8 cellular contexts compared by ENCODE assay signal in genomic region chr2:26246818-26247217, GRCh38. TPM values are rescaled to one million over a fixed set of nuclear protein-coding genes. Genes with fewer than 3 reads are reported as not detected.
A peak's percentile ranks its signal among the peaks of the same experiment; 100 is the strongest.
DNase-seq lines count a peak whose midpoint lies in the region; ATAC-seq and TF ChIP-seq lines count a peak whose summit lies in the region.

No MANE protein-coding gene starts in this region.

- H3K4me3 Mint-ChIP-seq in CD4-positive, alpha-beta memory T cell = peak overlapping the region; percentile 44 to 91 (median 61)

- no peak overlapping the region for H3K9ac ChIP-seq in MM.1S (ENCODE audit: low read length)

- CTCF ChIA-PET in CD4-positive, alpha-beta memory T cell (lab: Charles Lee; ENCODE audit: partially characterized antibody) = no interaction called here

- H3K4me2 ChIP-seq in MM.1S (ENCODE audit: low read depth, low read length) = peak overlapping the region; percentile 16; the same call in 1 of the 2 replicates

- no peak for TF ChIP-seq EP300 in stomach (IDR thresholded peaks at IDR 0.05)

- 78 to 84% (median 81%) methylated on average over 9 of the region's 9 CpGs for WGBS in stomach, 5 donors

- TF ChIP-seq CTCF in MM.1S (IDR thresholded peaks at IDR 0.05; ENCODE audit: low read length) (no peak), stomach (IDR thresholded peaks at IDR 0.05) (no peak)

- H3K27ac Mint-ChIP-seq in CD4-positive, alpha-beta memory T cell = peak overlapping the region in 4 of 7 donors; percentile 16 to 70 (median 44)

- intact Hi-C loops in CD4-positive, alpha-beta memory T cell (cut with micrococcal nuclease) = no loop called here
- intact Hi-C loops in stomach (cut with DNase I; ENCODE audit: low total_unique reads) = loop anchor here (10.0 kb wide), 1 partner anchor 78 kb away; no protein-coding TSS in a partner anchor

- no peaks in the 10 kb centered on the region for H3K27me3 Mint-ChIP-seq in CD4-positive, alpha-beta memory T cell

- POLR2A ChIA-PET in CD4-positive, alpha-beta memory T cell (lab: Charles Lee; ENCODE audit: partially characterized antibody) = interaction anchor here (1.2 kb wide), 1 partner anchor 100 kb away, joined by 4 read pairs; the partner anchor contains the start of gene ADGRF3

- H3K9me3 Mint-ChIP-seq in CD4-positive, alpha-beta memory T cell = no peaks in the 10 kb centered on the region

- peaks cover 19% of the 10 kb centered on the region for H3F3A ChIP-seq in MM.1S (ENCODE audit: insufficient read depth, low read length)

- no peak for TF ChIP-seq POLR2A in stomach (IDR thresholded peaks at IDR 0.05)

- peaks cover 97% of the 10 kb centered on the region for H3K79me2 ChIP-seq in MM.1S (ENCODE audit: low read length)

- no peak overlapping the region for H2AFZ ChIP-seq in MM.1S (ENCODE audit: low read length)

- ATAC-seq in HG03565 (IDR thresholded peaks at IDR 0.05; ENCODE audit: unreplicated experiment) (no peak), HG03354 (IDR thresholded peaks at IDR 0.05; ENCODE audit: poor library complexity, severe bottlenecking, unreplicated experiment) (no peak)

- H3K27me3 ChIP-seq in CD4-positive, alpha-beta memory T cell (ENCODE audit: insufficient read depth, low read length) = no peaks in the 10 kb centered on the region
- H3K27me3 ChIP-seq in MM.1S (replicated peaks; ENCODE audit: insufficient read depth, low read length) = no peaks in the 10 kb centered on the region
- no peaks in the 10 kb centered on the region for H3K27me3 ChIP-seq in stomach

- H3K4me3 ChIP-seq in CD4-positive, alpha-beta memory T cell (ENCODE audit: low read length in 2 of 2) = no peak overlapping the region
- H3K4me3 ChIP-seq in MM.1S (ENCODE audit: low read length) = no peak overlapping the region
- H3K4me3 ChIP-seq in stomach = no peak overlapping the region

- peaks cover 35 to 73% (median 45%) of the 10 kb centered on the region in 4 donors for H3K4me1 Mint-ChIP-seq in CD4-positive, alpha-beta memory T cell

- no peak overlapping the region for H3K27ac ChIP-seq in CD4-positive, alpha-beta memory T cell (ENCODE audit: low read depth, low read length)
- H3K27ac ChIP-seq in MM.1S (ENCODE audit: low read length) = no peak overlapping the region
- H3K27ac ChIP-seq in stomach = peak overlapping the region in 1 of 5 donors; percentile 96

- H3K4me1 ChIP-seq in CD4-positive, alpha-beta memory T cell (ENCODE audit: insufficient read depth, low read length) = peaks cover 42% of the 10 kb centered on the region
- H3K4me1 ChIP-seq in MM.1S (ENCODE audit: low read length) (peaks cover 14% of the 10 kb centered on the region; the same call in 1 of the 2 replicates), stomach (peaks cover 25 to 73% (median 50%) of the 10 kb centered on the region in 4 donors)

- H4K20me1 ChIP-seq in MM.1S (ENCODE audit: insufficient read depth, low read length) = no peaks in the 10 kb centered on the region

- no peaks in the 10 kb centered on the region for H3K9me3 ChIP-seq in CD4-positive, alpha-beta memory T cell (ENCODE audit: control insufficient read depth in 1 of 2, low read length in 2 of 2)
- H3K9me3 ChIP-seq in MM.1S (replicated peaks; ENCODE audit: insufficient read depth, low read length) (no peaks in the 10 kb centered on the region), stomach (no peaks in the 10 kb centered on the region)

- H3K36me3 ChIP-seq in CD4-positive, alpha-beta memory T cell (ENCODE audit: insufficient read depth, low read length) = no peaks in the 10 kb centered on the region
- H3K36me3 ChIP-seq in MM.1S (replicated peaks; ENCODE audit: insufficient read depth, low read length) (no peaks in the 10 kb centered on the region), stomach (no peaks in the 10 kb centered on the region)

- peaks cover 0 to 17% of the 10 kb centered on the region in 2 donors for H3K36me3 Mint-ChIP-seq in CD4-positive, alpha-beta memory T cell

- peak in 4 of 5 donors; percentile 8 to 38 (median 15) for DNase-seq in CD4-positive, alpha-beta memory T cell
- DNase-seq in MM.1S (no peak), lung microvascular endothelial cell (ENCODE audit: low read depth in 2 of 2) (peak; percentile 6 to 31), dermis blood vessel endothelial cell (no peak), stomach (no peak)
- DNase-seq in activated naive CD4-positive, alpha-beta T cell treated with anti-CD3 and anti-CD28 coated beads, Interleukin-2, amount 50 U/mL, for 16 hours = peak; percentile 19

- H3K9me2 ChIP-seq in MM.1S (replicated peaks; ENCODE audit: insufficient read depth, low read length) = no peaks in the 10 kb centered on the region

RNA-seq across cellular contexts. Expression of gene HADHB, which starts 2.1 kb away (rescaled TPM):
- 10 to 100 TPM; 58.8 to 67.1 TPM for total RNA-seq in CD4-positive, alpha-beta memory T cell
- polyA plus RNA-seq in CD4-positive, alpha-beta memory T cell = 100 to 1,000 TPM in 1 of 2 donors, 10 to 100 TPM in 1; 95.0 to 115 TPM
- total RNA-seq in lung microvascular endothelial cell (97.2 and 107 TPM in 2 replicates), dermis blood vessel endothelial cell (151 TPM in 2 replicates), stomach (100 to 1,000 TPM in 3 of 5 donors, 10 to 100 TPM in 2; 72.9 to 178 (median 123) TPM)
- polyA plus RNA-seq in stomach = 100 to 1,000 TPM in 1 of 3 donors, 10 to 100 TPM in 2; 70.4 to 103 (median 80.1) TPM

RNA-seq across cellular contexts. Expression of gene HADHA, which starts 2.4 kb away (rescaled TPM):
- 10 to 100 TPM; 89.1 to 93.6 TPM for total RNA-seq in CD4-positive, alpha-beta memory T cell
- 100 to 1,000 TPM; 119 to 126 TPM for polyA plus RNA-seq in CD4-positive, alpha-beta memory T cell
- total RNA-seq in lung microvascular endothelial cell (130 and 150 TPM in 2 replicates), dermis blood vessel endothelial cell (208 and 237 TPM in 2 replicates), stomach (100 to 1,000 TPM in 3 of 5 donors, 10 to 100 TPM in 2; 79.7 to 144 (median 100) TPM)
- 10 to 100 TPM; 53.2 to 80.3 (median 56.3) TPM for polyA plus RNA-seq in stomach

Comparison
In these comparisons a context has a peak if more than half of its experiments do, and no peak if none do; other contexts are left out.
1. DNase-seq: peak in CD4-positive, alpha-beta memory T cell (4 of 5), activated naive CD4-positive, alpha-beta T cell treated with anti-CD3 and anti-CD28 coated beads, Interleukin-2, amount 50 U/mL, for 16 hours (single experiment) and lung microvascular endothelial cell (2 of 2); none in MM.1S (single experiment), dermis blood vessel endothelial cell (single experiment) and stomach (single experiment).